Comparison of ENCODE assay signal across 17 cellular contexts in the genomic region with DNA sequence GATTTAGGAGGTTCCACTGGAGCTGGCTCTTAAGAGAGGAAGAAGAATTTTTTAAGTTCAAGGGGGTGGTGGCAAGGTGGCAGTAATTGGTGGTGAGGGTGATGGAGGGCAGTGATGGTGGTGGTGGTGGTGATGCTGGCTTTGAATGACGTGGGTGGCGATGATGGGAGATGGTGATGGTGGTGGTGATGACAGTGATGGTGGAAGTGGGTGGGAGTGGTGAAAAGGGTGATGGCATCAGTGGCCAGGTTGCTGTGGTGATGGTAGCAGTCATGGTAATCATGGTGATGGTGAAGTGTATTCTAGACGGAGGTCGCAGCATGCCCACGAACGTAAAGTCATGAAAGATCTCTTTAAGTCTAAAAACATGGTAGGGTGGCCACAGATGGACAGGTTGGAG.
"Had no signal": no experiment of that assay in that cellular context is flagged by ENCODE, and none has a peak within 500 bp of the region (broad histone marks: within the 10 kb centered on the region; RNA-seq: fewer than 3 reads in every experiment).

No MANE protein-coding gene starts in this region.

- H3K9me3 ChIP-seq: prostate gland, spleen, testis had no signal

- H3K27me3 Mint-ChIP-seq: activated naive CD4-positive, alpha-beta T cell treated with anti-CD3 and anti-CD28 coated beads, Interleukin-2, amount 50 U/mL, for 24 hours; brain; stimulated activated naive CD8-positive, alpha-beta T cell treated with anti-CD3 and anti-CD28 coated beads, Interleukin-15, Interleukin-2, amounts not matched to agents 100 ng/mL and 50 ng/mL, for 24 hours had no signal

- H3K27ac Mint-ChIP-seq: activated naive CD4-positive, alpha-beta T cell treated with anti-CD3 and anti-CD28 coated beads, Interleukin-2, amount 50 U/mL, for 24 hours; brain; stimulated activated naive CD8-positive, alpha-beta T cell treated with anti-CD3 and anti-CD28 coated beads, Interleukin-15, Interleukin-2, amounts not matched to agents 100 ng/mL and 50 ng/mL, for 24 hours had no signal

- H3K27ac ChIP-seq: hepatocyte, prostate gland, testis, WERI-Rb-1 had no signal

- DNase-seq: activated CD4-positive, alpha-beta T cell treated with anti-CD3 and anti-CD28 coated beads for 48 hours; activated CD8-positive, alpha-beta memory T cell treated with anti-CD3 and anti-CD28 coated beads, Interleukin-2, amount 50 U/mL, for 48 hours; activated CD8-positive, alpha-beta T cell treated with anti-CD3 and anti-CD28 coated beads, Interleukin-2, amount 10 ng/mL, durations not matched to agents 7 days and 5 days; amygdala; kidney glomerular epithelial cell; occipital lobe; spleen; stimulated activated CD4-positive, alpha-beta T cell treated with anti-CD3 and anti-CD28 coated beads, Interleukin-1b, Interleukin-23, amount 100 ng/mL, for 48 hours; T-helper 1 cell; testis; WERI-Rb-1 had no signal

- H3K4me3 Mint-ChIP-seq: activated CD8-positive, alpha-beta T cell treated with anti-CD3 and anti-CD28 coated beads, Interleukin-2, amount 10 ng/mL, durations not matched to agents 7 days and 5 days; activated naive CD4-positive, alpha-beta T cell treated with anti-CD3 and anti-CD28 coated beads, Interleukin-2, amount 50 U/mL, for 24 hours; brain; stimulated activated naive CD8-positive, alpha-beta T cell treated with anti-CD3 and anti-CD28 coated beads, Interleukin-15, Interleukin-2, amounts not matched to agents 100 ng/mL and 50 ng/mL, for 24 hours had no signal

- H3K4me3 ChIP-seq: hepatocyte, prostate gland, spleen, testis had no signal

- H3K36me3 ChIP-seq: prostate gland, spleen, WERI-Rb-1 had no signal

- H3K36me3 Mint-ChIP-seq: activated naive CD4-positive, alpha-beta T cell treated with anti-CD3 and anti-CD28 coated beads, Interleukin-2, amount 50 U/mL, for 24 hours; brain had no signal

- ATAC-seq: activated CD8-positive, alpha-beta T cell treated with anti-CD3 and anti-CD28 coated beads, Interleukin-2, amount 10 ng/mL, durations not matched to agents 7 days and 5 days; sciatic nerve had no signal

- H3K27me3 ChIP-seq: hepatocyte, spleen, testis had no signal

- H3K4me1 ChIP-seq: prostate gland had no signal
